Comparison of ENCODE assay signal across 13 cellular contexts in genomic region chr6:56477241-56477640, GRCh38.
DNase-seq lines count a peak whose midpoint lies in the region; ATAC-seq and TF ChIP-seq lines count a peak whose summit lies in the region.
"Had no signal": no experiment of that assay in that cellular context is flagged by ENCODE, and none has a peak within 500 bp of the region (broad histone marks: within the 10 kb centered on the region; RNA-seq: fewer than 3 reads in every experiment).

No MANE protein-coding gene starts in this region.

- in situ Hi-C loops in G401 (cut with HindIII; ENCODE audit: low sequenced_read_pairs) = no loop called here

- no peak for ATAC-seq in HG02973 (IDR thresholded peaks at IDR 0.05; ENCODE audit: unreplicated experiment)
- ATAC-seq in HG03108 (IDR thresholded peaks at IDR 0.05; ENCODE audit: unreplicated experiment) = no peak

- no peak overlapping the region for H3K4me3 ChIP-seq in dorsolateral prefrontal cortex
- H3K4me3 ChIP-seq: HAP-1 had no signal

- H3K27ac ChIP-seq in VCaP (peak overlapping the region; percentile 46; the same call in 1 of the 2 replicates), dorsolateral prefrontal cortex (peak overlapping the region in 35 of 59 donors; percentile 1 to 70 (median 44))
- H3K27ac ChIP-seq: C4-2B had no signal

- intact Hi-C loops in dorsolateral prefrontal cortex (cut with DNase I) = no loop called here

- no peaks in the 10 kb centered on the region for H3K27me3 ChIP-seq in dorsolateral prefrontal cortex
- H3K27me3 ChIP-seq: BE2C had no signal

- DNase-seq in dorsolateral prefrontal cortex (peak in 3 of 10 donors; percentile 38 to 47 (median 43)), midbrain (lab: John Stamatoyannopoulos, UW) (peak; percentile 8), G401 (ENCODE audit: low spot score) (no peak)
- DNase-seq in central memory CD4-positive, alpha-beta T cell = no peak
- DNase-seq: BE2C; CD4-positive, alpha-beta memory T cell; DMS79; GOT3 had no signal

- TF ChIP-seq CTCF in VCaP (conservative IDR thresholded peaks at IDR 0.05) = no peak
- TF ChIP-seq CTCF in dorsolateral prefrontal cortex (IDR thresholded peaks at IDR 0.05 in 54 of 56, conservative IDR thresholded peaks at IDR 0.05 in 2 of 56; ENCODE audit: low read depth in 1 of 56, partially characterized antibody in 56 of 56) = no peak
